Comparison of ENCODE assay signal across 10 cellular contexts in the genomic region with DNA sequence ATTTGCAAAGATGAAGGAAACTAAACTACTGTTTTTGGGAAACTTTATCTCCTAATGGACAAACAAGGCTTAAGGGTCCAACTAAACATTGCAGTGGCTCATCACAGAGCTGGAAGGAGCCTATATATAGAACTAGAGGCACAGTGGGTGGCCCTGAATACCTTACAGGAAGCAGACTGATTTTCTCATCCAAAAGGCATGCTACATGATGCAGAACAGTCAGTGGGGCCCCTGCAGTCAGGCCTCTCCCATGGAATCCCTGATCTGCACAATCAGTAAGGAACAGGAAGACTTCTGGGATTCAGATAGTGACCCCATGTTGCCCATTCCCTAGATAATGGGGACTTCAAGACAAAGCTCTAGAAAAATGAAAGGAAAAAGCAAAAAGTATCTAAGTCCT. TPM values are rescaled to one million over a fixed set of nuclear protein-coding genes. Genes with fewer than 3 reads are reported as not detected.
DNase-seq lines count a peak whose midpoint lies in the region; TF ChIP-seq lines count a peak whose summit lies in the region.
"Had no signal": no experiment of that assay in that cellular context is flagged by ENCODE, and none has a peak within 500 bp of the region (broad histone marks: within the 10 kb centered on the region; RNA-seq: fewer than 3 reads in every experiment).

No MANE protein-coding gene starts in this region.

- TF ChIP-seq EP300 in SK-N-SH (IDR thresholded peaks at IDR 0.05; ENCODE audit: borderline replicate concordance in 1 of 2, low read depth in 1 of 2, low read length in 1 of 2): no peak

- H3K4me1 ChIP-seq in A673 (ENCODE audit: insufficient read depth, low read length, poor library complexity, severe bottlenecking) (peaks cover 10% of the 10 kb centered on the region), SK-N-SH (ENCODE audit: control insufficient read depth in 1 of 2, insufficient read depth in 2 of 2, low read depth in 1 of 2, low read length in 1 of 2) (peaks cover 6 to 16% of the 10 kb centered on the region in 2 experiments; a peak in 3 of 4 replicates)

- TF ChIP-seq CTCF in A673 (conservative IDR thresholded peaks at IDR 0.05; ENCODE audit: low read depth, low read length): no peak
- TF ChIP-seq CTCF in SK-N-SH (IDR thresholded peaks at IDR 0.05): no peak
- TF ChIP-seq CTCF in fibroblast of villous mesenchyme (IDR thresholded peaks at IDR 0.05; ENCODE audit: insufficient read depth, low read depth, low read length): no peak

- H3K4me3 ChIP-seq in A673 (ENCODE audit: low read depth, low read length, poor library complexity, severe bottlenecking): peak overlapping the region; percentile 88
- no peak overlapping the region for H3K4me3 ChIP-seq in SK-N-SH (ENCODE audit: low read depth in 2 of 2, low read length in 1 of 2)
- no peak overlapping the region for H3K4me3 ChIP-seq in fibroblast of villous mesenchyme (ENCODE audit: low read depth, low read length)

- no peaks in the 10 kb centered on the region for H3K9me2 ChIP-seq in SK-N-SH

- peaks cover 28% of the 10 kb centered on the region for H3K36me3 ChIP-seq in A673 (ENCODE audit: insufficient read depth, low read length, poor library complexity, severe bottlenecking)
- H3K36me3 ChIP-seq in SK-N-SH (replicated peaks in 1 of 2; ENCODE audit: control insufficient read depth in 1 of 2, insufficient read depth in 2 of 2, low read length in 1 of 2): peaks cover 23 to 33% of the 10 kb centered on the region in 2 experiments

- H3K27me3 ChIP-seq in A673 (replicated peaks; ENCODE audit: insufficient read depth, low read depth, low read length, poor library complexity) (no peaks in the 10 kb centered on the region), SK-N-SH (ENCODE audit: insufficient read depth) (no peaks in the 10 kb centered on the region)

- intact Hi-C loops in A673 (cut with micrococcal nuclease; ENCODE audit: unreplicated experiment): no loop called here

- H3K9ac ChIP-seq in SK-N-SH: peak overlapping the region; percentile 35; the same call in 1 of the 2 replicates
- H3K9ac ChIP-seq: parathyroid adenoma had no signal

- H4K20me1 ChIP-seq in SK-N-SH (ENCODE audit: insufficient read depth): no peaks in the 10 kb centered on the region

- BruUV-seq in A673 (replicated peaks; lab: Mats Ljungman, UMichigan): no TSS peak

- peaks cover 49% of the 10 kb centered on the region for H3K79me2 ChIP-seq in SK-N-SH (ENCODE audit: insufficient read depth)

- no peak for TF ChIP-seq RAD21 in SK-N-SH (IDR thresholded peaks at IDR 0.05; ENCODE audit: low read length)

- no peak overlapping the region for H2AFZ ChIP-seq in SK-N-SH (ENCODE audit: low read depth)
- H2AFZ ChIP-seq: parathyroid adenoma had no signal

- H3K27ac ChIP-seq in A673 (ENCODE audit: low read depth, low read length, poor library complexity, severe bottlenecking) (peak overlapping the region; percentile 33), SK-N-SH (ENCODE audit: low read depth in 2 of 2, low read length in 1 of 2) (peak overlapping the region; percentile 47 to 65; a peak in 3 of 4 replicates)
- H3K27ac ChIP-seq: parathyroid adenoma had no signal

- CTCF ChIA-PET in A673 (lab: Charles Lee) (no interaction called here), SK-N-SH (lab: Yijun Ruan, JAX) (interaction anchor here (1.4 to 3.1 kb wide), 2 partner anchors 13 to 29 kb away, joined by 4 to 12 read pairs; no protein-coding TSS in a partner anchor)

- peaks cover 18% of the 10 kb centered on the region for H3F3A ChIP-seq in SK-N-SH (replicated peaks; ENCODE audit: insufficient read depth)

- peak overlapping the region; percentile 88 for H3K4me2 ChIP-seq in SK-N-SH

- H3K9me3 ChIP-seq in A673 (ENCODE audit: low read depth, low read length, poor library complexity, severe bottlenecking) (no peaks in the 10 kb centered on the region), SK-N-SH (no peaks in the 10 kb centered on the region; the same call in 1 of the 2 replicates)

- POLR2A ChIA-PET in A673 (lab: Charles Lee; ENCODE audit: low non-redundant PET) (interaction anchor here (0.7 kb wide), 1 partner anchor 16 kb away, joined by 3 read pairs; no protein-coding TSS in a partner anchor), SK-N-SH (lab: Yijun Ruan, JAX) (interaction anchor here (0.6 kb wide), 1 partner anchor 517 kb away, joined by 3 read pairs; no protein-coding TSS in a partner anchor)

- DNase-seq in A673 (ENCODE audit: low spot score): peak; percentile 38
- DNase-seq in GM03348 (ENCODE audit: low spot score): peak; percentile 39
- no peak for DNase-seq in SK-N-SH
- DNase-seq in fibroblast of villous mesenchyme (ENCODE audit: low read depth): peak; percentile 82
- no peak for DNase-seq in T-helper 9 cell
- no peak for DNase-seq in stimulated activated naive CD4-positive, alpha-beta T cell treated with Interleukin-2 at 50 U/mL for 16 hours (lab: John Stamatoyannopoulos, UW)
- DNase-seq in NK-92 (lab: John Stamatoyannopoulos, UW; ENCODE audit: unreplicated experiment): no peak
- DNase-seq in cerebellar cortex (ENCODE audit: low spot score): no peak
- DNase-seq: activated CD4-positive, alpha-beta T cell treated with anti-CD3 and anti-CD28 coated beads, Interleukin-2, amount 50 U/mL, for 4 hours had no signal

TF ChIP-seq in SK-N-SH, 30 proteins besides CTCF, POLR2A, EP300 and RAD21:
- TF ChIP-seq MEF2A (IDR thresholded peaks at IDR 0.05; ENCODE audit: borderline replicate concordance, low read depth) (peak; percentile 64; the same call in 1 of the 2 replicates), ELF1 (IDR thresholded peaks at IDR 0.05) (0 out of 2 replicates have a peak, but pooled peaks have one; percentile 32), PBX3 (IDR thresholded peaks at IDR 0.05) (0 out of 2 replicates have a peak, but pooled peaks have one; percentile 29), JUND (IDR thresholded peaks at IDR 0.05) (peak; percentile 56), TCF12 (IDR thresholded peaks at IDR 0.05) (no peak), FOSL2 (IDR thresholded peaks at IDR 0.05; ENCODE audit: borderline replicate concordance, low read depth) (peak; percentile 17; the same call in 1 of the 2 replicates)

RNA-seq across cellular contexts. Expression of gene LLPH, which starts 1.9 kb away (rescaled TPM):
- total RNA-seq in A673 (2021): 49.5 and 51.3 TPM in 2 replicates
- 7.4 and 9.1 TPM in 2 replicates for polyA plus RNA-seq in SK-N-SH (2012; rRNA removed)
- 16.7 and 33.6 TPM in 2 replicates for polyA plus RNA-seq in SK-N-SH (2012; cell fraction: cytosol; rRNA removed)
- polyA plus RNA-seq in SK-N-SH (2012; cell fraction: nucleus; rRNA removed): 1.3 and 2.8 TPM in 2 replicates
- 3.9 and 5.6 TPM in 2 replicates for total RNA-seq in fibroblast of villous mesenchyme

RNA-seq across cellular contexts. Expression of gene TMBIM4, which starts 37.4 kb away (rescaled TPM):
- 61.8 and 62.1 TPM in 2 replicates for total RNA-seq in A673 (2021)
- polyA plus RNA-seq in SK-N-SH (2012; rRNA removed): 68.5 and 94.6 TPM in 2 replicates
- polyA plus RNA-seq in SK-N-SH (2012; cell fraction: cytosol; rRNA removed): 88.9 and 103 TPM in 2 replicates
- polyA plus RNA-seq in SK-N-SH (2012; cell fraction: nucleus; rRNA removed): 22.3 and 35.3 TPM in 2 replicates
- 80.5 and 175 TPM in 2 replicates for total RNA-seq in fibroblast of villous mesenchyme

RNA-seq across cellular contexts. Expression of gene IRAK3, which starts 56.6 kb away (rescaled TPM):
- total RNA-seq in A673 (2021) (0.19 and 0.37 TPM in 2 replicates), fibroblast of villous mesenchyme (2.6 and 3.0 TPM in 2 replicates)
- polyA plus RNA-seq in SK-N-SH (2012; rRNA removed): not detected in 2 replicates
- not detected in 2 replicates for polyA plus RNA-seq in SK-N-SH (2012; cell fraction: cytosol; rRNA removed)
- not detected in 2 replicates for polyA plus RNA-seq in SK-N-SH (2012; cell fraction: nucleus; rRNA removed)

Comparison
In these comparisons a context has a peak if more than half of its experiments do, and no peak if none do; other contexts are left out.
1. DNase-seq: peak in A673 (single experiment), GM03348 (single experiment) and fibroblast of villous mesenchyme (single experiment); none in SK-N-SH (single experiment), T-helper 9 cell (single experiment), stimulated activated naive CD4-positive, alpha-beta T cell treated with Interleukin-2 at 50 U/mL for 16 hours (single experiment), NK-92 (single experiment) and cerebellar cortex (single experiment).